7 cellular contexts compared by ENCODE assay signal in genomic region chr17:39334008-39334542, GRCh38.
DNase-seq lines count a peak whose midpoint lies in the region; ATAC-seq, FAIRE-seq and TF ChIP-seq lines count a peak whose summit lies in the region.
"Not testable (repeated sequence)": the region's sequence is repeated elsewhere in the genome, so short reads cannot be mapped to it uniquely, and the experiment has no call there.

No MANE protein-coding gene starts in this region.

- TF ChIP-seq EP300 in K562 (IDR thresholded peaks at IDR 0.05; ENCODE audit: low read length): not testable (repeated sequence)

- intact Hi-C loops in Calu3 (cut with micrococcal nuclease; ENCODE audit: unreplicated experiment); K562 (cut with micrococcal nuclease); Right ventricle myocardium superior (cut with DNase I); heart right ventricle (cut with DNase I); testis (cut with DNase I; ENCODE audit: low total_unique reads): not testable (repeated sequence)

- ATAC-seq in K562 (peak; percentile 52), Right ventricle myocardium superior (ENCODE audit: poor library complexity) (peak; percentile 43), heart right ventricle (peak in 1 of 8 donors; percentile 40)

- not testable (repeated sequence) for DNase-seq in Calu3; Karpas-422; Right ventricle myocardium superior; heart right ventricle; hepatocyte (ENCODE audit: low spot score); testis
- DNase-seq in K562 (ENCODE audit: extremely low read depth in 1 of 4, low spot score in 3 of 4): peak in 1 of 4 experiments; percentile 67

- H3K9me2 ChIP-seq in Karpas-422 (replicated peaks; ENCODE audit: insufficient read depth, low read length); hepatocyte (replicated peaks; ENCODE audit: insufficient read depth): not testable (repeated sequence)

- in situ Hi-C loops in K562 (cut with MboI): not testable (repeated sequence)

- H3K36me3 ChIP-seq in Karpas-422 (ENCODE audit: insufficient read depth, low read length); K562 (ENCODE audit: control insufficient read depth, insufficient read depth, low read length); heart right ventricle; hepatocyte (replicated peaks; ENCODE audit: insufficient read depth, low read depth); testis (ENCODE audit: low read depth, missing control alignments): not testable (repeated sequence)

- POLR2A ChIA-PET in K562 (lab: Yijun Ruan, JAX): interaction anchor here (0.6 to 2.7 kb wide), 4 partner anchors 14 to 65 kb away, joined by 3 to 17 read pairs (median 3); no protein-coding TSS in a partner anchor

- not testable (repeated sequence) for H3K27me3 ChIP-seq in Karpas-422 (ENCODE audit: low read length); K562 (ENCODE audit: control insufficient read depth in 2 of 2, insufficient read depth in 2 of 2, low read length in 2 of 2); heart right ventricle; hepatocyte; testis

- not testable (repeated sequence) for H3K4me2 ChIP-seq in Karpas-422 (ENCODE audit: low read depth, low read length, poor library complexity, severe bottlenecking); K562 (ENCODE audit: insufficient read depth, low read length)
- peak overlapping the region; percentile 51 for H3K4me2 ChIP-seq in hepatocyte

- peaks cover 11% of the 10 kb centered on the region for H3K79me2 ChIP-seq in Karpas-422 (ENCODE audit: low read length)
- H3K79me2 ChIP-seq in K562 (ENCODE audit: control insufficient read depth, insufficient read depth, low read length); hepatocyte: not testable (repeated sequence)

- H3K4me1 ChIP-seq in Karpas-422 (ENCODE audit: low read length): peaks cover 36% of the 10 kb centered on the region
- H3K4me1 ChIP-seq in K562 (replicated peaks in 1 of 2; ENCODE audit: control insufficient read depth in 2 of 2, insufficient read depth in 2 of 2, low read length in 2 of 2): peaks cover 21 to 30% of the 10 kb centered on the region in 2 experiments
- peaks cover 2 to 61% (median 40%) of the 10 kb centered on the region in 9 donors for H3K4me1 ChIP-seq in heart right ventricle
- H3K4me1 ChIP-seq in hepatocyte (ENCODE audit: insufficient read depth): not testable (repeated sequence)
- peaks cover 22% of the 10 kb centered on the region for H3K4me1 ChIP-seq in testis

- not testable (repeated sequence) for FAIRE-seq in K562 (lab: Jason Lieb, UNC)

- TSS peak; percentile 5 for BruUV-seq in Calu3 (replicated peaks; lab: Mats Ljungman, UMichigan)
- BruUV-seq in K562 (replicated peaks; lab: Mats Ljungman, UMichigan): not testable (repeated sequence)

- H3K4me3 Mint-ChIP-seq in Calu3 (ENCODE audit: low read depth, unreplicated experiment): not testable (repeated sequence)

- not testable (repeated sequence) for H4K20me1 ChIP-seq in Karpas-422 (ENCODE audit: insufficient read depth, low read depth, low read length); K562 (replicated peaks; ENCODE audit: control insufficient read depth, insufficient read depth, low read length); hepatocyte (ENCODE audit: insufficient read depth, poor library complexity, severe bottlenecking)

- not testable (repeated sequence) for TF ChIP-seq CTCF in Calu3 (IDR thresholded peaks at IDR 0.05; ENCODE audit: unreplicated experiment); K562 (IDR thresholded peaks at IDR 0.05 in 2 of 3, conservative IDR thresholded peaks at IDR 0.05 in 1 of 3; ENCODE audit: insufficient read depth in 2 of 3, low read depth in 1 of 3, low read length in 3 of 3); heart right ventricle (IDR thresholded peaks at IDR 0.05); hepatocyte (IDR thresholded peaks at IDR 0.05; ENCODE audit: poor library complexity); testis (IDR thresholded peaks at IDR 0.05)

- TF ChIP-seq POLR2A in K562 (conservative IDR thresholded peaks at IDR 0.05); testis (IDR thresholded peaks at IDR 0.05): not testable (repeated sequence)

- not testable (repeated sequence) for H3K27me3 Mint-ChIP-seq in Calu3 (ENCODE audit: unreplicated experiment)

- WGBS in K562 (ENCODE audit: insufficient coverage, low coverage, missing lambda C conversion rate): 10% methylated on average over 3 of the region's 5 CpGs
- 48 to 62% methylated on average over 4 to 5 of the region's 5 CpGs for WGBS in heart right ventricle, 2 donors
- WGBS in hepatocyte (ENCODE audit: low lambda C conversion rate, missing lambda C conversion rate): 72% methylated on average over 4 of the region's 5 CpGs
- WGBS in testis, 2 donors: 42 to 75% methylated on average over 5 of the region's 5 CpGs

- H3K9me3 Mint-ChIP-seq in Calu3 (ENCODE audit: low read depth, unreplicated experiment): not testable (repeated sequence)

- CTCF ChIA-PET in Calu3 (lab: Charles Lee): interaction anchor here (0.6 kb wide), 1 partner anchor 287 kb away, joined by 3 read pairs; no protein-coding TSS in a partner anchor
- CTCF ChIA-PET in K562 (lab: Yijun Ruan, JAX; ENCODE audit: low intra/inter-chr PET ratio): not testable (repeated sequence)

- peak in 1 of 2 experiments; percentile 15; a peak in 1 of 4 replicates for TF ChIP-seq RAD21 in K562 (CRISPR knock-in tag; conservative IDR thresholded peaks at IDR 0.05 in 1 of 2, IDR thresholded peaks at IDR 0.05 in 1 of 2)

- H3K27ac ChIP-seq in Karpas-422 (ENCODE audit: low read length): peak overlapping the region; percentile 94
- peak overlapping the region; percentile 88 for H3K27ac ChIP-seq in K562 (ENCODE audit: extremely low read depth, low read depth, low read length)
- peak overlapping the region in 6 of 10 donors; percentile 41 to 72 (median 54) for H3K27ac ChIP-seq in heart right ventricle
- peak overlapping the region; percentile 67 for H3K27ac ChIP-seq in hepatocyte
- H3K27ac ChIP-seq in testis: peak overlapping the region; percentile 74 to 77

- H3K4me3 ChIP-seq in Karpas-422 (ENCODE audit: low read length); K562; heart right ventricle; hepatocyte; testis: not testable (repeated sequence)

- H3K27ac Mint-ChIP-seq in Calu3 (ENCODE audit: unreplicated experiment): not testable (repeated sequence)

- H2AFZ ChIP-seq in Karpas-422 (ENCODE audit: low read length); K562 (ENCODE audit: low read depth, low read length); hepatocyte: not testable (repeated sequence)

- H3K9ac ChIP-seq in Karpas-422 (ENCODE audit: low read length): not testable (repeated sequence)
- peak overlapping the region in 1 of 2 experiments; percentile 76; a peak in 2 of 4 replicates for H3K9ac ChIP-seq in K562 (ENCODE audit: insufficient read depth in 1 of 2, low read depth in 2 of 2, low read length in 2 of 2)

- H3K9me1 ChIP-seq in K562 (ENCODE audit: control insufficient read depth, insufficient read depth, low read length): not testable (repeated sequence)

- not testable (repeated sequence) for H3K4me1 Mint-ChIP-seq in Calu3 (ENCODE audit: low read depth, unreplicated experiment)

- H3K9me3 ChIP-seq in Karpas-422 (ENCODE audit: low read length); K562 (replicated peaks; ENCODE audit: control insufficient read depth, insufficient read depth, low read depth, low read length); heart right ventricle; hepatocyte (ENCODE audit: low read depth); testis: not testable (repeated sequence)

- H3K36me3 Mint-ChIP-seq in Calu3 (ENCODE audit: insufficient read depth, unreplicated experiment): not testable (repeated sequence)

TF ChIP-seq in K562, 482 proteins besides CTCF, POLR2A, EP300 and RAD21 (continues in another document):
- peak; percentile 93 for TF ChIP-seq CBFA2T2 (conservative IDR thresholded peaks at IDR 0.05)
- peak; percentile 85; the same call in 1 of the 2 replicates for TF ChIP-seq ZNF76 (CRISPR knock-in tag; IDR thresholded peaks at IDR 0.05; ENCODE audit: borderline replicate concordance)
- peak; percentile 93 for TF ChIP-seq ZBTB17 (CRISPR knock-in tag; IDR thresholded peaks at IDR 0.05)
- peak; percentile 95; the same call in 1 of the 2 replicates for TF ChIP-seq KLF6 (CRISPR knock-in tag; IDR thresholded peaks at IDR 0.05; ENCODE audit: borderline replicate concordance)
- peak; percentile 37 for TF ChIP-seq DACH1 (IDR thresholded peaks at IDR 0.05; ENCODE audit: partially characterized antibody)
- peak; percentile 42; the same call in 1 of the 2 replicates for TF ChIP-seq BCOR (IDR thresholded peaks at IDR 0.05)
- TF ChIP-seq ZFPM2 (CRISPR knock-in tag; IDR thresholded peaks at IDR 0.05): peak; percentile 84; the same call in 1 of the 2 replicates
- peak in 1 of 2 experiments; percentile 66; a peak in 2 of 4 replicates for TF ChIP-seq MAZ (CRISPR knock-in tag; conservative IDR thresholded peaks at IDR 0.05 in 1 of 2, IDR thresholded peaks at IDR 0.05 in 1 of 2)
- 0 out of 2 replicates have a peak, but pooled peaks have one; percentile 42 for TF ChIP-seq TCFL5 (CRISPR knock-in tag; conservative IDR thresholded peaks at IDR 0.05)
- TF ChIP-seq ID3 (CRISPR knock-in tag; IDR thresholded peaks at IDR 0.05): peak; percentile 79
- TF ChIP-seq ID3 (tag; IDR thresholded peaks at IDR 0.05): peak; percentile 97
- TF ChIP-seq E2F3 (CRISPR knock-in tag; IDR thresholded peaks at IDR 0.05): peak; percentile 91
